Comparison of ENCODE assay signal across 2 cellular contexts in the genomic region with DNA sequence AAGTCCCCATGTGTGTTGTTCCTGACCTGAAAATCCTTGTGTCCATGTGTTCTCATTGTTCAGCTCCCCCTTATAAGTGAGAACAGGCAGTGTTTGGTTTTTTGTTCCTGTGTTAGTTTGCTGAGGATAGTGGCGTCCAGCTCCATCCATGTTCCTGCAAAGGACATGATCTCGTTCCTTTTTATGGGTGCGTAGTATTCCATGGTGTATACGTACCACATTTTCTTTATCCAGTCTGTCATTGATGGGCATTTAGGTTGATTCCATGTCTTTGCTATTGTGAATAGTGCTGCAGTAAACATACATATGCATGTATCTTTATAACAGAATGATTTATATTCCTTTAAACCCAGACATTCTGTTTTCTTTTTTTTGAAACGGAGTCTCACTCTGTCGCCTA.
TF ChIP-seq lines count a peak whose summit lies in the region.

No MANE protein-coding gene starts in this region.

TF ChIP-seq in HEK293, 187 proteins besides CTCF, POLR2A, EP300 and RAD21:
- TF ChIP-seq, protein P1, sequence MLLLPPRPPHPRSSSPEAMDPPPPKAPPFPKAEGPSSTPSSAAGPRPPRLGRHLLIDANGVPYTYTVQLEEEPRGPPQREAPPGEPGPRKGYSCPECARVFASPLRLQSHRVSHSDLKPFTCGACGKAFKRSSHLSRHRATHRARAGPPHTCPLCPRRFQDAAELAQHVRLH (tag by site-specific recombination; IDR thresholded peaks at IDR 0.05), result 0 out of 2 replicates have a peak, but pooled peaks have one; percentile 42
- TF ChIP-seq ZNF146 (tag by site-specific recombination; IDR thresholded peaks at IDR 0.05), result peak; percentile 96

TF ChIP-seq in SK-N-SH treated with all-trans-retinoic acid at 6 μM for 48 hours, 23 proteins besides CTCF, POLR2A, EP300 and RAD21:
- TF ChIP-seq ZNF8 (CRISPR knock-in tag; IDR thresholded peaks at IDR 0.05), result peak; percentile 75
